8 cellular contexts compared by ENCODE assay signal in the genomic region with DNA sequence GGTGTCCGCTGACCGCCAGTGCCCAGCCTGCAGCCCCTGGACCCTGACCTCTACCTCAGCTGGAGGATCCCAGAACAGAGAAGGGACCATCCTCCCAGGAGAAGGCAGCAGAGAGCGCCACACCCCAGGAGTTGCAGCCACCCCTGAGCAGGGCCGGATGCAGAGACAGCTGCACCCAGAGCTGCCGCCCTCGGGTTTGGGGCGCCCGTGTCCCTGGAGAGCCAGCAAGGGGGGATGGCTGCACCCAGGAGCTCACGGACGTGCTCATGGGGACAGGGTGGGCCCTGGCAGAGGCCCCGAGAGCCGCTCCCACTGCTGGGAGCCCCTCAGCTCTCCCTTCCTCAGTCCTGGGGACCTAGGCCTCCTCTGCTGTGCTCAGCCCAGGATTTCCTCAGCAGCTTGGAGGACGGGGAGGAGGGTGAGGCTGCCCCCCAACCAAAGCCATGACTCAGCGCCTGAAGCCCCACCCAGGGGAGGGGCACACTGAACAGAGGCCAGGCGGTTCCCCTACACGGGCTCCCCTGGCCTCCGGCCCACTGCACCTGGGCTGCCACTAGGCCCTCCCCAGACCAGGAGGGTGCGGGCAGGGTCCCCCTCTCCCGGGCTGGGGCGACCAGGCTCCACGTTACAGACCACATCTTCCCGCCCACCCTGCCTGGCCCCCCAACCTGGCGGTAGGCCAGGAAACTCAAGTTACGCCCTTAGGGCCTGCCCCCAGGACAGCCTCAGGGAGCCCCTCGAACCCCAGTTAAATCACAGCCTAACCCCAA. TPM values are rescaled to one million over a fixed set of nuclear protein-coding genes. Genes with fewer than 3 reads are reported as not detected.
A peak's percentile ranks its signal among the peaks of the same experiment; 100 is the strongest.
DNase-seq lines count a peak whose midpoint lies in the region; ATAC-seq and TF ChIP-seq lines count a peak whose summit lies in the region.

No MANE protein-coding gene starts in this region.

- no peaks in the 10 kb centered on the region for H3K27me3 ChIP-seq in MG63

- H3K9me3 ChIP-seq in MG63 = no peaks in the 10 kb centered on the region

- peaks cover 13% of the 10 kb centered on the region for H3K36me3 ChIP-seq in MG63

- no peaks in the 10 kb centered on the region for H3K27me3 Mint-ChIP-seq in activated B cell treated with CpG ODN at 0.5 μM for 24 hours
- H3K27me3 Mint-ChIP-seq in chondrocyte (ENCODE audit: low read depth) = no peaks in the 10 kb centered on the region

- H3K9me3 Mint-ChIP-seq in activated B cell treated with CpG ODN at 0.5 μM for 24 hours (no peaks in the 10 kb centered on the region), chondrocyte (ENCODE audit: low read depth) (no peaks in the 10 kb centered on the region)

- H3K36me3 Mint-ChIP-seq in activated B cell treated with CpG ODN at 0.5 μM for 24 hours (ENCODE audit: low read depth) (no peaks in the 10 kb centered on the region), chondrocyte (ENCODE audit: low read depth) (no peaks in the 10 kb centered on the region)

- intact Hi-C loops in activated B cell treated with CpG ODN at 0.5 μM for 24 hours (cut with micrococcal nuclease) = loop anchor here (1.0 to 10.0 kb wide), 5 partner anchors 33 to 589 kb away; a partner anchor contains a TSS
- intact Hi-C loops in lower leg skin (cut with DNase I; ENCODE audit: low total_unique reads) = no loop called here

- CTCF ChIA-PET in activated B cell treated with CpG ODN at 0.5 μM for 24 hours (lab: Charles Lee) = interaction anchor here (1.0 to 1.5 kb wide), 3 partner anchors 184 to 321 kb away, joined by 3 read pairs; no protein-coding TSS in a partner anchor

- H3K27ac Mint-ChIP-seq in activated B cell treated with CpG ODN at 0.5 μM for 24 hours = peak overlapping the region; percentile 86
- peak overlapping the region; percentile 32 for H3K27ac Mint-ChIP-seq in chondrocyte (ENCODE audit: unreplicated experiment)

- WGBS in lower leg skin, 2 donors = 3 to 5% methylated on average over 9 of the region's 25 CpGs

- H3K4me1 Mint-ChIP-seq in activated B cell treated with CpG ODN at 0.5 μM for 24 hours (peaks cover 38% of the 10 kb centered on the region), chondrocyte (ENCODE audit: low read depth) (peaks cover 30% of the 10 kb centered on the region)

- DNase-seq in GM03348 (ENCODE audit: low spot score) = peak; percentile 87
- DNase-seq in MG63 = peak; percentile 55
- DNase-seq in activated B cell treated with CpG ODN at 0.5 μM for 24 hours = peak; percentile 67
- DNase-seq in chondrocyte (ENCODE audit: low spot score) = no peak
- peak; percentile 81 to 97 for DNase-seq in lower leg skin (ENCODE audit: low spot score in 2 of 2)
- peak; percentile 63 to 64 for DNase-seq in stimulated activated CD8-positive, alpha-beta memory T cell treated with anti-CD3 and anti-CD28 coated beads, Interleukin-15, amount 100 ng/mL, for 48 hours (ENCODE audit: low read depth in 2 of 2)
- no peak for DNase-seq in NCI-H146 (lab: John Stamatoyannopoulos, UW)

- H3K4me3 Mint-ChIP-seq in activated B cell treated with CpG ODN at 0.5 μM for 24 hours (peak overlapping the region; percentile 79), chondrocyte (ENCODE audit: unreplicated experiment) (peak overlapping the region; percentile 82)

- no peak overlapping the region; the same call in 1 of the 2 replicates for H3K4me3 ChIP-seq in MG63
- no peak overlapping the region for H3K4me3 ChIP-seq in lower leg skin (ENCODE audit: low read depth, poor library complexity, severe bottlenecking)

- peak; percentile 53 for ATAC-seq in activated B cell treated with CpG ODN at 0.5 μM for 24 hours (ENCODE audit: low read depth)
- ATAC-seq in HG03457 (IDR thresholded peaks at IDR 0.05; ENCODE audit: unreplicated experiment) = no peak

- POLR2A ChIA-PET in activated B cell treated with CpG ODN at 0.5 μM for 24 hours (lab: Charles Lee) = interaction anchor here (0.8 to 1.0 kb wide), 2 partner anchors 70 to 242 kb away, joined by 3 to 4 read pairs; a partner anchor contains a TSS

- TF ChIP-seq POLR2A in lower leg skin (IDR thresholded peaks at IDR 0.05) = no peak

- TF ChIP-seq CTCF in activated B cell treated with CpG ODN at 0.5 μM for 24 hours (IDR thresholded peaks at IDR 0.05) (no peak), chondrocyte (IDR thresholded peaks at IDR 0.05) (peak; percentile 28), lower leg skin (IDR thresholded peaks at IDR 0.05) (no peak)

RNA-seq across cellular contexts. Expression of a gene that starts 2.2 kb away (rescaled TPM):
- total RNA-seq in MG63 (2014; rRNA removed; shearing (Covaris generic); ENCODE audit: low replicate concordance) = 20.0 and 24.2 TPM in 2 replicates
- total RNA-seq in activated B cell treated with CpG ODN at 0.5 μM for 24 hours (16.2 and 26.1 TPM in 2 replicates), chondrocyte (51.9 to 77.5 TPM (median 57.5 TPM) in 3 replicates), lower leg skin (100 to 1,000 TPM in 3 of 4 donors, 10 to 100 TPM in 1; 98.8 to 189 (median 115) TPM)

RNA-seq across cellular contexts. Expression of a gene that starts 2.9 kb away (rescaled TPM):
- total RNA-seq in MG63 (2014; rRNA removed; shearing (Covaris generic); ENCODE audit: low replicate concordance) = 46.7 and 53.3 TPM in 2 replicates
- total RNA-seq in activated B cell treated with CpG ODN at 0.5 μM for 24 hours (11.9 and 12.6 TPM in 2 replicates), chondrocyte (21.6 to 22.3 TPM (median 22.1 TPM) in 3 replicates), lower leg skin (10 to 100 TPM; 42.3 to 62.1 (median 53.7) TPM)

RNA-seq across cellular contexts. Expression of a gene that starts 19.0 kb away (rescaled TPM):
- total RNA-seq in MG63 (2014; rRNA removed; shearing (Covaris generic); ENCODE audit: low replicate concordance) = 55.9 and 70.5 TPM in 2 replicates
- total RNA-seq in activated B cell treated with CpG ODN at 0.5 μM for 24 hours (131 and 151 TPM in 2 replicates), chondrocyte (67.3 to 87.0 TPM (median 73.8 TPM) in 3 replicates), lower leg skin (100 to 1,000 TPM; 101 to 185 (median 105) TPM)

RNA-seq across cellular contexts. Expression of a gene that starts 19.1 kb away (rescaled TPM):
- 18.1 and 31.1 TPM in 2 replicates for total RNA-seq in MG63 (2014; rRNA removed; shearing (Covaris generic); ENCODE audit: low replicate concordance)
- 13.8 and 15.3 TPM in 2 replicates for total RNA-seq in activated B cell treated with CpG ODN at 0.5 μM for 24 hours
- total RNA-seq in chondrocyte = 19.4 to 23.3 TPM (median 23.1 TPM) in 3 replicates
- total RNA-seq in lower leg skin = 10 to 100 TPM; 51.0 to 62.9 (median 57.4) TPM

RNA-seq across cellular contexts. Expression of a gene that starts 25.2 kb away (rescaled TPM):
- total RNA-seq in MG63 (2014; rRNA removed; shearing (Covaris generic); ENCODE audit: low replicate concordance) = 0.20 and 2.5 TPM in 2 replicates
- 1.6 and 3.3 TPM in 2 replicates for total RNA-seq in activated B cell treated with CpG ODN at 0.5 μM for 24 hours
- total RNA-seq in chondrocyte = 6.6 to 7.4 TPM (median 6.7 TPM) in 3 replicates
- total RNA-seq in lower leg skin = 1 to 10 TPM in 2 of 4 donors, under 1 TPM in 2; 0.84 to 5.3 (median 1.4) TPM

Comparison
In these comparisons a context has a peak if more than half of its experiments do, and no peak if none do; other contexts are left out.
1. DNase-seq: peak in GM03348 (single experiment), MG63 (single experiment), activated B cell treated with CpG ODN at 0.5 μM for 24 hours (single experiment), lower leg skin (2 of 2) and stimulated activated CD8-positive, alpha-beta memory T cell treated with anti-CD3 and anti-CD28 coated beads, Interleukin-15, amount 100 ng/mL, for 48 hours (2 of 2); none in chondrocyte (single experiment) and NCI-H146 (single experiment).